Comparison of ENCODE assay signal across 23 cellular contexts in genomic region chr2:96113951-96114350, GRCh38. TPM values are rescaled to one million over a fixed set of nuclear protein-coding genes. Genes with fewer than 3 reads are reported as not detected.
A peak's percentile ranks its signal among the peaks of the same experiment; 100 is the strongest.
DNase-seq lines count a peak whose midpoint lies in the region; ATAC-seq and TF ChIP-seq lines count a peak whose summit lies in the region.
"Had no signal": no experiment of that assay in that cellular context is flagged by ENCODE, and none has a peak within 500 bp of the region (broad histone marks: within the 10 kb centered on the region; RNA-seq: fewer than 3 reads in every experiment).

No MANE protein-coding gene starts in this region.

- TF ChIP-seq CTCF in heart left ventricle (IDR thresholded peaks at IDR 0.05), result no peak
- TF ChIP-seq CTCF in mucosa of descending colon (IDR thresholded peaks at IDR 0.05), result no peak
- TF ChIP-seq CTCF in spleen (IDR thresholded peaks at IDR 0.05 in 8 of 11, conservative IDR thresholded peaks at IDR 0.05 in 3 of 11), result no peak

- H3K4me1 ChIP-seq in heart left ventricle (peaks cover 0 to 44% (median 20%) of the 10 kb centered on the region in 12 donors), mucosa of descending colon (ENCODE audit: low read depth) (no peaks in the 10 kb centered on the region), spleen (peaks cover 3 to 50% (median 30%) of the 10 kb centered on the region in 6 donors)

- DNase-seq in Right ventricle myocardium inferior (ENCODE audit: missing footprints) (peak; percentile 27), cardiac septum (ENCODE audit: low spot score) (no peak), heart left ventricle (peak in 2 of 5 donors; percentile 14 to 18), mucosa of descending colon (peak in 2 of 3 donors; percentile 10 to 33), spleen (peak; percentile 55), HPDE6-E6E7 (ENCODE audit: extremely low spot score) (no peak), NCI-H2029 treated with DMSO at 0.1 percent for 48 hours (lab: John Stamatoyannopoulos, UW) (no peak)
- DNase-seq: Calu3; CD8-positive, alpha-beta T cell; EL; NCI-H1105; NCI-H1694; NCI-H2107; NCI-H510A treated with DMSO at 0.1 percent for 48 hours; NCI-H774; SIG-M5 had no signal

- WGBS in heart left ventricle, 4 donors, result 72 to 86% (median 81%) methylated on average over 17 of the region's 17 CpGs
- 87 to 91% (median 90%) methylated on average over 17 of the region's 17 CpGs for WGBS in spleen, 5 donors

- intact Hi-C loops in Right ventricle myocardium inferior (cut with DNase I) (loop anchor here (5.0 to 10.0 kb wide), 2 partner anchors 42 to 89 kb away; no protein-coding TSS in a partner anchor), cardiac septum (cut with DNase I) (loop anchor here (10.0 kb wide), 2 partner anchors 49 to 89 kb away; no protein-coding TSS in a partner anchor), heart left ventricle (cut with DNase I) (loop anchor here in 5 of 10 donors (2.0 to 10.0 kb wide), 5 partner anchors 37 to 109 kb away; no protein-coding TSS in a partner anchor), mucosa of descending colon (cut with DNase I, micrococcal nuclease) (no loop called here), spleen (cut with DNase I; ENCODE audit: low total_unique reads) (no loop called here)

- H3K9me3 ChIP-seq in heart left ventricle (no peaks in the 10 kb centered on the region), mucosa of descending colon (no peaks in the 10 kb centered on the region), spleen (no peaks in the 10 kb centered on the region)
- H3K9me3 ChIP-seq: A549 had no signal

- H3K27ac ChIP-seq in heart left ventricle, result peak overlapping the region in 4 of 12 donors; percentile 22 to 76 (median 70)
- no peak overlapping the region for H3K27ac ChIP-seq in spleen
- H3K27ac ChIP-seq: A549 had no signal

- no peak for TF ChIP-seq POLR2A in heart left ventricle (IDR thresholded peaks at IDR 0.05)
- no peak for TF ChIP-seq POLR2A in spleen (IDR thresholded peaks at IDR 0.05)

- no peaks in the 10 kb centered on the region for H3K36me3 ChIP-seq in heart left ventricle
- no peaks in the 10 kb centered on the region for H3K36me3 ChIP-seq in mucosa of descending colon (ENCODE audit: low read depth)
- H3K36me3 ChIP-seq in spleen, result no peaks in the 10 kb centered on the region

- ATAC-seq in Right ventricle myocardium inferior (no peak), heart left ventricle (no peak), mucosa of descending colon (no peak), HG02840 (IDR thresholded peaks at IDR 0.05; ENCODE audit: low FRiP score, unreplicated experiment) (no peak)
- ATAC-seq: A549; CD8-positive, alpha-beta T cell; GM12878; HCT116; K562 had no signal

- H3K4me3 ChIP-seq in heart left ventricle (peak overlapping the region in 7 of 12 donors; percentile 52 to 76 (median 63)), mucosa of descending colon (no peak overlapping the region), spleen (peak overlapping the region in 1 of 8 donors; percentile 76)
- H3K4me3 ChIP-seq: A549, GM12878, GM23338, K562 had no signal

- H3K27me3 ChIP-seq in heart left ventricle (peaks cover 0 to 32% (median 9%) of the 10 kb centered on the region in 9 donors), spleen (replicated peaks in 1 of 7) (peaks cover 0 to 41% (median 22%) of the 10 kb centered on the region in 7 donors)

RNA-seq across cellular contexts. Expression of gene ADRA2B, which starts 2.4 kb away (rescaled TPM):
- total RNA-seq in Right ventricle myocardium inferior (6.9 TPM), cardiac septum (5.5 TPM), heart left ventricle (1 to 10 TPM; 2.2 to 6.1 (median 3.6) TPM), mucosa of descending colon (under 1 TPM; 0.17 to 0.73 (median 0.36) TPM), spleen (10 to 100 TPM in 3 of 7 donors, 1 to 10 TPM in 4; 3.1 to 14.2 (median 9.0) TPM)
- polyA plus RNA-seq in heart left ventricle (1 to 10 TPM; 1.5 to 3.5 TPM), spleen (1 to 10 TPM; 1.8 to 4.2 (median 1.8) TPM)
- total RNA-seq: Calu3, K562 had no signal
- polyA plus RNA-seq: BJ, K562 had no signal

RNA-seq across cellular contexts. Expression of gene ASTL, which starts 24.4 kb away (rescaled TPM):
- total RNA-seq in Right ventricle myocardium inferior (not detected), cardiac septum (not detected), heart left ventricle (not detected), mucosa of descending colon (not detected), spleen (1 to 10 TPM in 2 of 7 donors, under 1 TPM in 4, not detected in 1; 0.49 to 2.2 (median 0.72) TPM)
- polyA plus RNA-seq in heart left ventricle (under 1 TPM in 1 of 2 donors, not detected in 1; 0.14 TPM), spleen (under 1 TPM; 0.24 to 0.33 (median 0.29) TPM)
- total RNA-seq: Calu3, GM23338, K562 had no signal
- polyA plus RNA-seq: A549, BJ, K562 had no signal

RNA-seq across cellular contexts. Expression of gene DUSP2, which starts 31.3 kb away (rescaled TPM):
- total RNA-seq in Right ventricle myocardium inferior (1.3 TPM), cardiac septum (1.3 TPM), heart left ventricle (10 to 100 TPM in 1 of 9 donors, 1 to 10 TPM in 6, under 1 TPM in 2; 0.56 to 11.1 (median 2.7) TPM), mucosa of descending colon (1 to 10 TPM; 1.5 to 2.3 (median 1.6) TPM), spleen (10 to 100 TPM; 27.2 to 88.0 (median 45.0) TPM)
- polyA plus RNA-seq in heart left ventricle (10 to 100 TPM in 1 of 2 donors, 1 to 10 TPM in 1; 1.4 to 23.1 TPM), spleen (10 to 100 TPM; 24.2 to 60.8 (median 47.6) TPM)

Comparison
In these comparisons a context has a peak if more than half of its experiments do, and no peak if none do; other contexts are left out.
1. DNase-seq: peak in Right ventricle myocardium inferior (single experiment), mucosa of descending colon (2 of 3) and spleen (single experiment); none in cardiac septum (single experiment), HPDE6-E6E7 (single experiment) and NCI-H2029 treated with DMSO at 0.1 percent for 48 hours (single experiment).
2. intact Hi-C loops: an anchor here in Right ventricle myocardium inferior (5.0 to 10.0 kb wide) and cardiac septum (10.0 kb wide); none called in mucosa of descending colon and spleen.